7 cellular contexts compared by ENCODE assay signal in the genomic region with DNA sequence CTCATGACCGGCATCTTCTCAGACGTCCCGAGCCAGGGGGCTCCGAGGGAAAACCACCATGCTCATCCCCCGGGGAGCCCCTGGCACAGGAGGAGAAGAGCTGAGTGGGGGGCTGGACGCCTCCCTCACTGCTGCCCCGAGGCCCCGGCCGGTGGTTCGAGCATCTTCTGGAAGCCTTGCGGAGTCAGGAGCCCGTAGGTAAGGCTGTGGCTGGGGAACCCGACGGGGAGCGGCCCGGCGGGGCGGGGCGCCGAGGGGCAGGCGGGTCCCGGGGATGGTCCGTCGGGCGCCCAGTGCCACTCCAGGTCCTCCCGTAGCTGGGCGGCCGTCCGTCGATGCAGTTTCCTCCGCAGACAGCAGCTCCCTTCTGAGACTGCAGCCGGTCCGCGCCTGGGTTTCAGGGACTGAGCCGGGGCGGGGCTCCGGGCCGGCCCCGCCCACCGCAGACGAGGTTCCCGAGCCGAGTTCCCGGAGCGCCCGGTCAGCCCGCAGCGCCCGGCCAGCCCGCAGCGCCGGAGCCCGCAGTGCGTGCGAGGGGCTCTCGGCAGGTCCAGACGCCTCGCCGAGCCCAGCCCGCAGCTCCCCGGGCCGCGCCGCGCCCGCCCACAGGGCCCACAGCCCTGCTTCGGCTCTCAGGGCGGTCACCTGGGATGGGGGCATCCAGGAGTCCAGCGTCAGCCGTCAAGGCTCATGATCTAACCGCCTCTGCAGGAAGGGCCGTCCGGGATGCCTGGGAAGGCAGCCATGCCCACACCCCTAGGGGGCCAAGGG. TPM values are rescaled to one million over a fixed set of nuclear protein-coding genes. Genes with fewer than 3 reads are reported as not detected.
DNase-seq lines count a peak whose midpoint lies in the region; ATAC-seq and TF ChIP-seq lines count a peak whose summit lies in the region.

A gene (minus strand): TSS at position 369 of the 771 bp plus-strand sequence. CDS start 355 bp downstream, at position 14.

- no peak for ATAC-seq in HG03025 (IDR thresholded peaks at IDR 0.05; ENCODE audit: low FRiP score, unreplicated experiment)

- peaks cover 13% of the 10 kb centered on the region for H3K36me3 ChIP-seq in mesodermal cell (ENCODE audit: control insufficient read depth, insufficient read depth, low read length)
- no peaks in the 10 kb centered on the region for H3K36me3 ChIP-seq in tibial nerve

- no peaks in the 10 kb centered on the region for H3K27me3 ChIP-seq in tibial nerve

- TF ChIP-seq EP300 in tibial nerve (IDR thresholded peaks at IDR 0.05): peak in 1 of 2 donors; percentile 59

- no peaks in the 10 kb centered on the region for H3K36me3 Mint-ChIP-seq in activated CD4-positive, alpha-beta T cell treated with anti-CD3 and anti-CD28 coated beads, Interleukin-2, amount 10 ng/mL, durations not matched to agents 24 days and 14 days (ENCODE audit: low read depth)

- no peak for DNase-seq in GM12865 (ENCODE audit: low read depth)
- no peak for DNase-seq in LNCaP clone FGC (ENCODE audit: low read depth)
- peak; percentile 82 for DNase-seq in activated CD4-positive, alpha-beta T cell treated with anti-CD3 and anti-CD28 coated beads, Interleukin-2, amount 10 ng/mL, durations not matched to agents 24 days and 14 days
- DNase-seq in epidermal melanocyte (ENCODE audit: insufficient read length, low spot score): peak; percentile 45
- DNase-seq in tibial nerve (ENCODE audit: low spot score in 2 of 2): peak; percentile 54 to 56

- WGBS in mesodermal cell (ENCODE audit: insufficient coverage in 2 of 2), 2 experiments: 6 to 14% methylated on average over 45 to 61 of the region's 73 CpGs
- 1 to 14% methylated on average over 26 to 43 of the region's 73 CpGs for WGBS in tibial nerve, 2 donors

- H3K4me1 Mint-ChIP-seq in activated CD4-positive, alpha-beta T cell treated with anti-CD3 and anti-CD28 coated beads, Interleukin-2, amount 10 ng/mL, durations not matched to agents 24 days and 14 days: no peaks in the 10 kb centered on the region

- peak within 1 kb of the TSS; percentile 59 for H3K4me3 Mint-ChIP-seq in activated CD4-positive, alpha-beta T cell treated with anti-CD3 and anti-CD28 coated beads, Interleukin-2, amount 10 ng/mL, durations not matched to agents 24 days and 14 days

- TF ChIP-seq CTCF in GM12865 (IDR thresholded peaks at IDR 0.05; ENCODE audit: insufficient read depth, low read depth, low read length, missing control alignments) (no peak), LNCaP clone FGC (IDR thresholded peaks at IDR 0.05; ENCODE audit: control insufficient read depth, extremely low read depth, insufficient read depth) (no peak), tibial nerve (IDR thresholded peaks at IDR 0.05) (no peak)

- H3K27ac ChIP-seq in mesodermal cell (ENCODE audit: low read depth, low read length, severe bottlenecking) (peak within 1 kb of the TSS; percentile 79), tibial nerve (peak within 1 kb of the TSS; percentile 23 to 84 (median 70))

- H3K27me3 Mint-ChIP-seq in activated CD4-positive, alpha-beta T cell treated with anti-CD3 and anti-CD28 coated beads, Interleukin-2, amount 10 ng/mL, durations not matched to agents 24 days and 14 days: peaks cover 12% of the 10 kb centered on the region

- intact Hi-C loops in activated CD4-positive, alpha-beta T cell treated with anti-CD3 and anti-CD28 coated beads, Interleukin-2, amount 10 ng/mL, durations not matched to agents 24 days and 14 days (cut with micrococcal nuclease): no loop called here

- H3K4me3 ChIP-seq in GM12865 (ENCODE audit: low read depth, low read length) (peak within 1 kb of the TSS; percentile 43), LNCaP clone FGC (ENCODE audit: low read depth, low read length) (peak within 1 kb of the TSS; percentile 42), mesodermal cell (ENCODE audit: extremely low read depth, insufficient read depth, low read length, poor library complexity, severe bottlenecking) (peak within 1 kb of the TSS; percentile 58), tibial nerve (peak within 1 kb of the TSS; percentile 48 to 66 (median 58))

- H3K4me1 ChIP-seq in mesodermal cell (ENCODE audit: control insufficient read depth, insufficient read depth, low read length, poor library complexity, severe bottlenecking): peaks cover 37% of the 10 kb centered on the region
- peaks cover 0 to 46% (median 14%) of the 10 kb centered on the region in 4 donors for H3K4me1 ChIP-seq in tibial nerve

- H3K9me3 ChIP-seq in mesodermal cell (ENCODE audit: control insufficient read depth, low read length): no peaks in the 10 kb centered on the region
- H3K9me3 ChIP-seq in tibial nerve: no peaks in the 10 kb centered on the region

- no peak within 1 kb of the TSS for H3K27ac Mint-ChIP-seq in activated CD4-positive, alpha-beta T cell treated with anti-CD3 and anti-CD28 coated beads, Interleukin-2, amount 10 ng/mL, durations not matched to agents 24 days and 14 days

- H3K9me3 Mint-ChIP-seq in activated CD4-positive, alpha-beta T cell treated with anti-CD3 and anti-CD28 coated beads, Interleukin-2, amount 10 ng/mL, durations not matched to agents 24 days and 14 days: no peaks in the 10 kb centered on the region

- peak; percentile 31 to 72 for TF ChIP-seq POLR2A in tibial nerve (IDR thresholded peaks at IDR 0.05)

RNA-seq across cellular contexts. Expression of the gene that starts here (rescaled TPM):
- 0.23 and 0.24 TPM in 2 replicates for total RNA-seq in activated CD4-positive, alpha-beta T cell treated with anti-CD3 and anti-CD28 coated beads, Interleukin-2, amount 10 ng/mL, durations not matched to agents 24 days and 14 days
- polyA plus RNA-seq in mesodermal cell (2013, experiment 1 of 2): 34.5 TPM
- 28.1 TPM for polyA plus RNA-seq in mesodermal cell (2013, experiment 2 of 2)
- 10 to 100 TPM; 13.2 to 39.5 (median 18.0) TPM for total RNA-seq in tibial nerve

Comparison
In these comparisons a context has a peak if more than half of its experiments do, and no peak if none do; other contexts are left out.
1. RNA of the gene that starts here (total RNA-seq): 13.2 to 39.5 TPM in tibial nerve; 0.23 to 0.24 TPM in activated CD4-positive, alpha-beta T cell treated with anti-CD3 and anti-CD28 coated beads, Interleukin-2, amount 10 ng/mL, durations not matched to agents 24 days and 14 days; every median in the first group is over 10 times any median in the second.
2. Peak in DNase-seq in activated CD4-positive, alpha-beta T cell treated with anti-CD3 and anti-CD28 coated beads, Interleukin-2, amount 10 ng/mL, durations not matched to agents 24 days and 14 days; RNA of the gene not detected or under 1 TPM.
3. DNase-seq: peak in epidermal melanocyte (single experiment) and tibial nerve (2 of 2); none in GM12865 (single experiment) and LNCaP clone FGC (single experiment).
4. Peak in every context shown above with its lines, with median percentiles within 50 percentile points of each other: H3K4me3 ChIP-seq.